ENCODE assay signal across 26 cellular contexts in the genomic region with DNA sequence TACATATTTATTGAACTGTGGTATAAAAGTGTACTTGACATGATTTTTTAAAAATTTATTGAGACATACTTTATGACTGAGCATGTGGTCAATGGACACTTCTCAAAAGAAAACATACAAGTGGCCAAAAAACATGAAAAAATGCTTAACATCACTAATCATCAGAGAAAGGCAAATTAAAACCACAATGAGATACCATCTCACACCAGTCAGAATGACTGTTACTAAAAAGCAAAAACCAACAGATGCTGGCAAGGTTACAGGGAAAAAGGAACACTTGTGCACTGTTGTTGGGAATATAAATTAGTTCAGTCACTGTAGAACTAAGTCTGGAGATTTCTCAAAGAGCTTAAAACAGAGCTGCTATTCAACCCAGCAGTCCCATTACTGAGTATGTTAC.
"Had no signal": no experiment of that assay in that cellular context is flagged by ENCODE, and none has a peak within 500 bp of the region (broad histone marks: within the 10 kb centered on the region; RNA-seq: fewer than 3 reads in every experiment).

No MANE protein-coding gene starts in this region.

- H3K36me3 Mint-ChIP-seq: stimulated activated memory B cell treated with anti-CD40 and anti-IgM and Interleukin-4, amounts not matched to agents 10 μg/mL and 1 μg/mL and 100 μg/mL, for 72 hours; type B pancreatic cell had no signal

- H3K27ac Mint-ChIP-seq: mesothelial cell of epicardium; naive thymus-derived CD4-positive, alpha-beta T cell; natural killer cell treated with Interleukin-12 subunit alpha and Interleukin-12 subunit beta and Interleukin-15 and Interleukin-18, amount 100 ng/mL, for 72 hours; progenitor cell of endocrine pancreas; stimulated activated memory B cell treated with anti-CD40 and anti-IgM and Interleukin-4, amounts not matched to agents 10 μg/mL and 1 μg/mL and 100 μg/mL, for 72 hours; stimulated activated naive CD8-positive, alpha-beta T cell treated with anti-CD3 and anti-CD28 coated beads, Interleukin-15, amount 100 ng/mL, for 72 hours; type B pancreatic cell had no signal

- DNase-seq: hippocampal formation; kidney; left colon; left lung; lower lobe of right lung; mesendoderm; naive thymus-derived CD4-positive, alpha-beta T cell; ovary; right lobe of liver; stimulated activated CD4-positive, alpha-beta T cell treated with anti-CD3 and anti-CD28 coated beads, Interleukin-1b, Interleukin-23, amount 100 ng/mL, for 48 hours; stimulated activated CD4-positive, alpha-beta T cell treated with anti-CD3 and anti-CD28 coated beads, Interleukin-2, amount 100 ng/mL, for 48 hours; stimulated activated CD4-positive, alpha-beta T cell treated with anti-CD3 and anti-CD28 coated beads, Interleukin-4, amount 100 ng/mL, for 4 hours; stimulated activated CD8-positive, alpha-beta memory T cell treated with anti-CD3 and anti-CD28 coated beads, Interleukin-4, amount 100 ng/mL, for 48 hours; stimulated activated naive CD4-positive, alpha-beta T cell treated with Interleukin-2 at 50 U/mL for 16 hours; stimulated activated naive CD8-positive, alpha-beta T cell treated with anti-CD3 and anti-CD28 coated beads, Interleukin-15, amount 100 ng/mL, for 72 hours; substantia nigra; uterus had no signal

- H3K4me1 ChIP-seq: left lung, lower lobe of right lung, right atrium auricular region, right lobe of liver, tibial nerve, uterus had no signal

- FAIRE-seq: islet of Langerhans had no signal

- H3K27me3 ChIP-seq: left lung, ovary, right atrium auricular region, right lobe of liver, tibial nerve, uterus had no signal

- H3K27ac ChIP-seq: left lung, lower lobe of right lung, ovary, right atrium auricular region, right lobe of liver, tibial nerve, uterus had no signal

- H3K9me3 ChIP-seq: ovary, right lobe of liver, uterus had no signal

- H3K36me3 ChIP-seq: left lung, lower lobe of right lung, ovary, right atrium auricular region, right lobe of liver, tibial nerve, uterus had no signal

- H3K4me3 ChIP-seq: left lung, lower lobe of right lung, ovary, right atrium auricular region, right lobe of liver, smooth muscle cell, tibial nerve, uterus had no signal

- H3K4me1 Mint-ChIP-seq: mesothelial cell of epicardium; naive thymus-derived CD4-positive, alpha-beta T cell; stimulated activated memory B cell treated with anti-CD40 and anti-IgM and Interleukin-4, amounts not matched to agents 10 μg/mL and 1 μg/mL and 100 μg/mL, for 72 hours; stimulated activated naive CD8-positive, alpha-beta T cell treated with anti-CD3 and anti-CD28 coated beads, Interleukin-15, amount 100 ng/mL, for 72 hours had no signal

- H3K4me2 ChIP-seq: smooth muscle cell had no signal

- H3K4me3 Mint-ChIP-seq: mesothelial cell of epicardium; naive thymus-derived CD4-positive, alpha-beta T cell; natural killer cell treated with Interleukin-12 subunit alpha and Interleukin-12 subunit beta and Interleukin-15 and Interleukin-18, amount 100 ng/mL, for 72 hours; stimulated activated memory B cell treated with anti-CD40 and anti-IgM and Interleukin-4, amounts not matched to agents 10 μg/mL and 1 μg/mL and 100 μg/mL, for 72 hours; stimulated activated naive CD8-positive, alpha-beta T cell treated with anti-CD3 and anti-CD28 coated beads, Interleukin-15, amount 100 ng/mL, for 72 hours; type B pancreatic cell had no signal

- H3K27me3 Mint-ChIP-seq: naive thymus-derived CD4-positive, alpha-beta T cell; natural killer cell treated with Interleukin-12 subunit alpha and Interleukin-12 subunit beta and Interleukin-15 and Interleukin-18, amount 100 ng/mL, for 72 hours; progenitor cell of endocrine pancreas; stimulated activated memory B cell treated with anti-CD40 and anti-IgM and Interleukin-4, amounts not matched to agents 10 μg/mL and 1 μg/mL and 100 μg/mL, for 72 hours; stimulated activated naive CD8-positive, alpha-beta T cell treated with anti-CD3 and anti-CD28 coated beads, Interleukin-15, amount 100 ng/mL, for 72 hours; type B pancreatic cell had no signal
